8 cellular contexts compared by ENCODE assay signal in genomic region chr6:105401247-105402089, GRCh38. TPM values are rescaled to one million over a fixed set of nuclear protein-coding genes. Genes with fewer than 3 reads are reported as not detected.
A peak's percentile ranks its signal among the peaks of the same experiment; 100 is the strongest.
DNase-seq lines count a peak whose midpoint lies in the region; ATAC-seq and TF ChIP-seq lines count a peak whose summit lies in the region.

No MANE protein-coding gene starts in this region.

- ATAC-seq in RWPE2 (ENCODE audit: low read depth), result no peak
- no peak for ATAC-seq in HG02759 (IDR thresholded peaks at IDR 0.05; ENCODE audit: unreplicated experiment)
- ATAC-seq in HG02970 (IDR thresholded peaks at IDR 0.05; ENCODE audit: low FRiP score, unreplicated experiment), result no peak

- H3K27ac ChIP-seq in RWPE2 (ENCODE audit: poor library complexity, severe bottlenecking) (peak overlapping the region; percentile 71), fibroblast of lung (ENCODE audit: insufficient read depth, low read length) (peak overlapping the region; percentile 66)

- H3K4me1 ChIP-seq in RWPE2 (ENCODE audit: insufficient read depth, poor library complexity, severe bottlenecking), result peaks cover 23% of the 10 kb centered on the region
- H3K4me1 ChIP-seq in fibroblast of lung (ENCODE audit: control insufficient read depth, extremely low read depth, insufficient read depth, low read length), result peaks cover 2% of the 10 kb centered on the region

- H2AFZ ChIP-seq in fibroblast of lung (ENCODE audit: low read length), result peak overlapping the region; percentile 47

- H3K27me3 ChIP-seq in RWPE2 (ENCODE audit: insufficient read depth, poor library complexity, severe bottlenecking) (no peaks in the 10 kb centered on the region), fibroblast of lung (ENCODE audit: control insufficient read depth, insufficient read depth, low read length) (no peaks in the 10 kb centered on the region)

- H3K79me2 ChIP-seq in fibroblast of lung (ENCODE audit: control insufficient read depth, insufficient read depth, low read length), result peaks cover 26% of the 10 kb centered on the region

- H3K9ac ChIP-seq in fibroblast of lung (ENCODE audit: insufficient read depth, low read length), result no peak overlapping the region

- H3K36me3 ChIP-seq in RWPE2 (ENCODE audit: low read depth) (peaks cover 16% of the 10 kb centered on the region), fibroblast of lung (ENCODE audit: control insufficient read depth, insufficient read depth, low read length) (no peaks in the 10 kb centered on the region)

- DNase-seq in G401 (ENCODE audit: low spot score) (peak; percentile 37), RWPE2 (ENCODE audit: low spot score) (no peak), fibroblast of lung (ENCODE audit: low read depth in 2 of 2) (peak; percentile 12 to 34), retinal pigment epithelial cell (ENCODE audit: low read depth) (no peak), NOMO-1 treated with DMSO at 0.1 percent for 48 hours (lab: John Stamatoyannopoulos, UW; ENCODE audit: unreplicated experiment) (no peak), GM13976 (ENCODE audit: low spot score) (no peak)

- no peak for TF ChIP-seq CTCF in RWPE2 (IDR thresholded peaks at IDR 0.05; ENCODE audit: poor library complexity, severe bottlenecking)
- TF ChIP-seq CTCF in fibroblast of lung (conservative IDR thresholded peaks at IDR 0.05 in 1 of 2, IDR thresholded peaks at IDR 0.05 in 1 of 2; ENCODE audit: low read depth in 1 of 2, low read length in 2 of 2), result no peak
- TF ChIP-seq CTCF in retinal pigment epithelial cell (conservative IDR thresholded peaks at IDR 0.05; ENCODE audit: low read depth, low read length), result no peak
- TF ChIP-seq CTCF in GM13976 (IDR thresholded peaks at IDR 0.05; ENCODE audit: borderline replicate concordance, control extremely low read depth, extremely low read depth, insufficient read depth, missing control alignments), result no peak

- H3K4me3 ChIP-seq in RWPE2 (ENCODE audit: severe bottlenecking), result peak overlapping the region; percentile 82
- peak overlapping the region; percentile 74 to 92 (median 80) for H3K4me3 ChIP-seq in fibroblast of lung (replicated peaks in 1 of 4; ENCODE audit: control extremely low read depth in 1 of 4, insufficient read depth in 1 of 4, low read depth in 3 of 4, low read length in 4 of 4)
- peak overlapping the region; percentile 81 for H3K4me3 ChIP-seq in retinal pigment epithelial cell (ENCODE audit: low read length)

- peak overlapping the region; percentile 89 for H3K4me2 ChIP-seq in fibroblast of lung (ENCODE audit: extremely low read depth, insufficient read depth, low read length)

- in situ Hi-C loops in G401 (cut with HindIII; ENCODE audit: low sequenced_read_pairs), result no loop called here
- in situ Hi-C loops in GM13976 (cut with MboI; ENCODE audit: low sequenced_read_pairs, unreplicated experiment), result no loop called here

- H3K9me3 ChIP-seq in RWPE2 (ENCODE audit: severe bottlenecking), result no peaks in the 10 kb centered on the region
- no peaks in the 10 kb centered on the region for H3K9me3 ChIP-seq in fibroblast of lung (ENCODE audit: control insufficient read depth, insufficient read depth, low read depth, low read length)

- H4K20me1 ChIP-seq in fibroblast of lung (ENCODE audit: control insufficient read depth, extremely low read depth, insufficient read depth, low read length), result no peaks in the 10 kb centered on the region

RNA-seq across cellular contexts. Expression of gene PREP, which starts 1.4 kb away (rescaled TPM):
- total RNA-seq in G401 (2014; rRNA removed; shearing (Covaris generic)), result 74.3 and 91.5 TPM in 2 replicates
- total RNA-seq in fibroblast of lung, result 12.6 and 18.3 TPM in 2 replicates
- polyA plus RNA-seq in fibroblast of lung, result 30.7 and 30.9 TPM in 2 replicates
- 28.0 and 32.1 TPM in 2 replicates for polyA plus RNA-seq in fibroblast of lung (2012)
- polyA minus RNA-seq in fibroblast of lung (ENCODE audit: low replicate concordance), result 22.5 and 26.6 TPM in 2 replicates

Comparison
In these comparisons a context has a peak if more than half of its experiments do, and no peak if none do; other contexts are left out.
1. DNase-seq: peak in G401 (single experiment) and fibroblast of lung (2 of 2); none in RWPE2 (single experiment), retinal pigment epithelial cell (single experiment), NOMO-1 treated with DMSO at 0.1 percent for 48 hours (single experiment) and GM13976 (single experiment).
2. Peak in every context shown above with its lines, with median percentiles within 50 percentile points of each other: H3K4me3 ChIP-seq.